Comparison of ENCODE assay signal across 1 cellular context in genomic region chr10:7102557-7103349, GRCh38.
TF ChIP-seq lines count a peak whose summit lies in the region.

No MANE protein-coding gene starts in this region.

TF ChIP-seq in GM23338, 12 proteins besides CTCF, POLR2A, EP300 and RAD21 (continued from another document):
- TF ChIP-seq ZNF462 (CRISPR knock-in tag; IDR thresholded peaks at IDR 0.05) (no peak), JUNB (IDR thresholded peaks at IDR 0.05; ENCODE audit: unreplicated experiment) (no peak), EZH2 (IDR thresholded peaks at IDR 0.05; ENCODE audit: low read depth, unreplicated experiment) (no peak), ZNF331 (CRISPR knock-in tag; IDR thresholded peaks at IDR 0.05; ENCODE audit: low read depth) (no peak), ZNF114 (CRISPR knock-in tag; IDR thresholded peaks at IDR 0.05) (no peak), CREB1 (CRISPR knock-in tag; IDR thresholded peaks at IDR 0.05; ENCODE audit: low read depth) (no peak), STAT1 (IDR thresholded peaks at IDR 0.05; ENCODE audit: unreplicated experiment) (no peak), POLR2AphosphoS5 (IDR thresholded peaks at IDR 0.05; ENCODE audit: low read depth) (no peak), ETS1 (IDR thresholded peaks at IDR 0.05) (no peak), NANOG (IDR thresholded peaks at IDR 0.05; ENCODE audit: borderline replicate concordance) (no peak), EZH2phosphoT487 (IDR thresholded peaks at IDR 0.05; ENCODE audit: unreplicated experiment) (no peak)
TF ChIP-seq in GM23338: peak in this region for 0.
